ENCODE assay signal across 18 cellular contexts in genomic region chr3:130800829-130801228, GRCh38. TPM values are rescaled to one million over a fixed set of nuclear protein-coding genes. Genes with fewer than 3 reads are reported as not detected.
DNase-seq lines count a peak whose midpoint lies in the region; FAIRE-seq and TF ChIP-seq lines count a peak whose summit lies in the region.
"Had no signal": no experiment of that assay in that cellular context is flagged by ENCODE, and none has a peak within 500 bp of the region (broad histone marks: within the 10 kb centered on the region; RNA-seq: fewer than 3 reads in every experiment).

No MANE protein-coding gene starts in this region.

- H2AFZ ChIP-seq in neural progenitor cell (replicated peaks): no peak overlapping the region

- no peaks in the 10 kb centered on the region for H4K20me1 ChIP-seq in neural progenitor cell (ENCODE audit: low read depth)

- TF ChIP-seq CTCF in bronchial epithelial cell (IDR thresholded peaks at IDR 0.05; ENCODE audit: insufficient read depth, low read length, severe bottlenecking): no peak
- TF ChIP-seq CTCF in neural progenitor cell (IDR thresholded peaks at IDR 0.05): no peak
- TF ChIP-seq CTCF in foreskin fibroblast (IDR thresholded peaks at IDR 0.05; ENCODE audit: low read depth, low read length): no peak

- no peak overlapping the region for H3K9ac ChIP-seq in neural progenitor cell
- H3K9ac ChIP-seq: KMS-11 had no signal

- H3K4me3 ChIP-seq in bronchial epithelial cell (ENCODE audit: low read depth, low read length) (no peak overlapping the region), neural progenitor cell (no peak overlapping the region), foreskin fibroblast (ENCODE audit: low read depth in 1 of 2, low read length in 2 of 2) (no peak overlapping the region)
- H3K4me3 ChIP-seq in CD4-positive, alpha-beta memory T cell (ENCODE audit: low read length in 2 of 2): no peak overlapping the region

- no peaks in the 10 kb centered on the region for H3K36me3 Mint-ChIP-seq in neural progenitor cell
- no peaks in the 10 kb centered on the region for H3K36me3 Mint-ChIP-seq in CD4-positive, alpha-beta memory T cell
- no peaks in the 10 kb centered on the region for H3K36me3 Mint-ChIP-seq in immature natural killer cell

- peaks cover 4% of the 10 kb centered on the region for H3K9me3 Mint-ChIP-seq in neural progenitor cell
- peaks cover 0 to 5% (median 2%) of the 10 kb centered on the region in 8 donors for H3K9me3 Mint-ChIP-seq in CD4-positive, alpha-beta memory T cell
- H3K9me3 Mint-ChIP-seq in immature natural killer cell: peaks cover 0 to 7% (median 0%) of the 10 kb centered on the region in 6 donors
- H3K9me3 Mint-ChIP-seq: CD8-positive, alpha-beta memory T cell had no signal

- H3K4me1 ChIP-seq in neural progenitor cell: no peaks in the 10 kb centered on the region
- H3K4me1 ChIP-seq in CD4-positive, alpha-beta memory T cell (ENCODE audit: insufficient read depth, low read length): no peaks in the 10 kb centered on the region

- H3K27ac Mint-ChIP-seq in neural progenitor cell: no peak overlapping the region
- H3K27ac Mint-ChIP-seq in CD4-positive, alpha-beta memory T cell: no peak overlapping the region
- no peak overlapping the region for H3K27ac Mint-ChIP-seq in immature natural killer cell
- H3K27ac Mint-ChIP-seq: B cell; CD8-positive, alpha-beta memory T cell had no signal

- H3K27me3 ChIP-seq in bronchial epithelial cell (ENCODE audit: control insufficient read depth, insufficient read depth, low read length) (no peaks in the 10 kb centered on the region), neural progenitor cell (no peaks in the 10 kb centered on the region)
- H3K27me3 ChIP-seq in CD4-positive, alpha-beta memory T cell (ENCODE audit: insufficient read depth, low read length): no peaks in the 10 kb centered on the region

- H3K36me3 ChIP-seq in bronchial epithelial cell (ENCODE audit: control insufficient read depth, insufficient read depth, low read length): no peaks in the 10 kb centered on the region
- H3K36me3 ChIP-seq in neural progenitor cell: no peaks in the 10 kb centered on the region
- H3K36me3 ChIP-seq in CD4-positive, alpha-beta memory T cell (ENCODE audit: insufficient read depth, low read length): no peaks in the 10 kb centered on the region

- DNase-seq in ELF-1 (ENCODE audit: low read depth, low spot score) (peak; percentile 25), M059J (ENCODE audit: low read depth) (peak; percentile 9), bronchial epithelial cell (ENCODE audit: low read depth) (peak; percentile 62), neural progenitor cell (ENCODE audit: low spot score) (peak; percentile 8), foreskin fibroblast (no peak), immature natural killer cell (no peak)
- no peak for DNase-seq in CD4-positive, alpha-beta memory T cell
- DNase-seq in stimulated activated CD8-positive, alpha-beta memory T cell treated with anti-CD3 and anti-CD28 coated beads, Interleukin-4, amount 100 ng/mL, for 48 hours: no peak
- DNase-seq: CD8-positive, alpha-beta memory T cell; EL; NCI-H1417; NCI-H1930; NCI-H2171 treated with DMSO at 0.1 percent for 48 hours; NCI-H510A treated with DMSO at 0.1 percent for 48 hours; SW 1271 had no signal

- no peak for FAIRE-seq in bronchial epithelial cell (lab: Jason Lieb, UNC)
- FAIRE-seq: GM18507 had no signal

- POLR2A ChIA-PET in CD4-positive, alpha-beta memory T cell (lab: Charles Lee; ENCODE audit: partially characterized antibody): no interaction called here

- no peak overlapping the region for H3K4me2 ChIP-seq in neural progenitor cell
- H3K4me2 ChIP-seq: KMS-11 had no signal

- H3K4me1 Mint-ChIP-seq in neural progenitor cell (no peaks in the 10 kb centered on the region), immature natural killer cell (no peaks in the 10 kb centered on the region)
- no peaks in the 10 kb centered on the region for H3K4me1 Mint-ChIP-seq in CD4-positive, alpha-beta memory T cell
- H3K4me1 Mint-ChIP-seq: B cell; CD8-positive, alpha-beta memory T cell had no signal

- no peak overlapping the region for H3K27ac ChIP-seq in neural progenitor cell
- H3K27ac ChIP-seq in CD4-positive, alpha-beta memory T cell (ENCODE audit: low read depth, low read length): no peak overlapping the region
- H3K27ac ChIP-seq: KMS-11 had no signal

- no peaks in the 10 kb centered on the region for H3K79me2 ChIP-seq in neural progenitor cell (ENCODE audit: low read depth)

- H3F3A ChIP-seq in neural progenitor cell (ENCODE audit: low read depth): no peaks in the 10 kb centered on the region

- H3K9me3 ChIP-seq in neural progenitor cell (ENCODE audit: low read depth): no peaks in the 10 kb centered on the region
- no peaks in the 10 kb centered on the region for H3K9me3 ChIP-seq in CD4-positive, alpha-beta memory T cell (ENCODE audit: control insufficient read depth in 1 of 2, low read length in 2 of 2)

- H3K4me3 Mint-ChIP-seq in neural progenitor cell (no peak overlapping the region), immature natural killer cell (no peak overlapping the region)
- no peak overlapping the region for H3K4me3 Mint-ChIP-seq in CD4-positive, alpha-beta memory T cell
- H3K4me3 Mint-ChIP-seq: B cell; CD8-positive, alpha-beta memory T cell had no signal

- CTCF ChIA-PET in CD4-positive, alpha-beta memory T cell (lab: Charles Lee; ENCODE audit: partially characterized antibody): no interaction called here

- H3K27me3 Mint-ChIP-seq in neural progenitor cell (ENCODE audit: insufficient read depth, low read depth): no peaks in the 10 kb centered on the region
- H3K27me3 Mint-ChIP-seq in CD4-positive, alpha-beta memory T cell: peaks cover 15 to 20% of the 10 kb centered on the region in 2 donors
- H3K27me3 Mint-ChIP-seq in immature natural killer cell (ENCODE audit: low read depth in 3 of 3): peaks cover 0 to 14% (median 8%) of the 10 kb centered on the region in 3 donors

- intact Hi-C loops in CD4-positive, alpha-beta memory T cell (cut with micrococcal nuclease): no loop called here

RNA-seq across cellular contexts. Expression of gene PIK3R4, which starts 54.2 kb away (rescaled TPM):
- 52.4 and 60.2 TPM in 2 replicates for total RNA-seq in M059J (2014; rRNA removed; shearing (Covaris generic))
- total RNA-seq in bronchial epithelial cell (23.7 and 27.4 TPM in 2 replicates), neural progenitor cell (ENCODE audit: low replicate concordance) (40.9 and 65.8 TPM in 2 replicates)
- total RNA-seq in CD4-positive, alpha-beta memory T cell: 10 to 100 TPM; 29.1 to 33.2 TPM
- polyA plus RNA-seq in CD4-positive, alpha-beta memory T cell: 10 to 100 TPM; 18.7 to 32.9 TPM
- polyA plus RNA-seq in immature natural killer cell: 10 to 100 TPM in 2 of 3 donors, 1 to 10 TPM in 1; 8.3 to 26.3 (median 26.0) TPM

Comparison
In these comparisons a context has a peak if more than half of its experiments do, and no peak if none do; other contexts are left out.
1. DNase-seq: peak in ELF-1 (single experiment), M059J (single experiment), bronchial epithelial cell (single experiment) and neural progenitor cell (single experiment); none in CD4-positive, alpha-beta memory T cell (0 of 5), foreskin fibroblast (0 of 2), stimulated activated CD8-positive, alpha-beta memory T cell treated with anti-CD3 and anti-CD28 coated beads, Interleukin-4, amount 100 ng/mL, for 48 hours (single experiment) and immature natural killer cell (0 of 3).